In genomic region chr6:142722010-142722409, GRCh38 we compare ENCODE assay signal across 17 cellular contexts.
"Had no signal": no experiment of that assay in that cellular context is flagged by ENCODE, and none has a peak within 500 bp of the region (broad histone marks: within the 10 kb centered on the region; RNA-seq: fewer than 3 reads in every experiment).

No MANE protein-coding gene starts in this region.

- H3K27ac ChIP-seq: adrenal gland, colonic mucosa, foreskin keratinocyte, prostate gland, right lobe of liver, transverse colon had no signal

- H3K9me3 ChIP-seq: colonic mucosa, prostate gland had no signal

- H3K27me3 ChIP-seq: adrenal gland, colonic mucosa, foreskin keratinocyte, right lobe of liver, transverse colon had no signal

- H3K36me3 ChIP-seq: adrenal gland, colonic mucosa, prostate gland, right lobe of liver, transverse colon had no signal

- ATAC-seq: foreskin keratinocyte; left cardiac atrium; naive thymus-derived CD4-positive, alpha-beta T cell; stimulated activated naive B cell treated with anti-CD40 and anti-IgM and Interleukin-4, amounts not matched to agents 10 μg/mL and 1 μg/mL and 100 μg/mL, for 72 hours had no signal

- FAIRE-seq: endothelial cell of umbilical vein, TTC549 had no signal

- H3K4me1 ChIP-seq: adrenal gland, colonic mucosa, prostate gland, right lobe of liver, transverse colon had no signal

- H3K4me3 ChIP-seq: adrenal gland, colonic mucosa, prostate gland, right lobe of liver, transverse colon had no signal

- DNase-seq: activated naive CD4-positive, alpha-beta T cell treated with anti-CD3 and anti-CD28 coated beads, Interleukin-2, amount 50 U/mL, for 16 hours; activated T-cell treated with anti-CD3 and anti-CD28 coated beads, Interleukin-2, amount 50 U/mL, for 1 hour; adrenal gland; caudate nucleus; colonic mucosa; foreskin keratinocyte; head of caudate nucleus; left cardiac atrium; mammary epithelial cell; naive thymus-derived CD4-positive, alpha-beta T cell; right lobe of liver; stimulated activated CD4-positive, alpha-beta T cell treated with anti-CD3 and anti-CD28 coated beads, Interleukin-2, amount 100 ng/mL, for 24 hours; stimulated activated naive B cell treated with anti-CD40 and anti-IgM and Interleukin-4, amounts not matched to agents 10 μg/mL and 1 μg/mL and 100 μg/mL, for 72 hours; transverse colon had no signal
